ENCODE assay signal across 20 cellular contexts in the genomic region with DNA sequence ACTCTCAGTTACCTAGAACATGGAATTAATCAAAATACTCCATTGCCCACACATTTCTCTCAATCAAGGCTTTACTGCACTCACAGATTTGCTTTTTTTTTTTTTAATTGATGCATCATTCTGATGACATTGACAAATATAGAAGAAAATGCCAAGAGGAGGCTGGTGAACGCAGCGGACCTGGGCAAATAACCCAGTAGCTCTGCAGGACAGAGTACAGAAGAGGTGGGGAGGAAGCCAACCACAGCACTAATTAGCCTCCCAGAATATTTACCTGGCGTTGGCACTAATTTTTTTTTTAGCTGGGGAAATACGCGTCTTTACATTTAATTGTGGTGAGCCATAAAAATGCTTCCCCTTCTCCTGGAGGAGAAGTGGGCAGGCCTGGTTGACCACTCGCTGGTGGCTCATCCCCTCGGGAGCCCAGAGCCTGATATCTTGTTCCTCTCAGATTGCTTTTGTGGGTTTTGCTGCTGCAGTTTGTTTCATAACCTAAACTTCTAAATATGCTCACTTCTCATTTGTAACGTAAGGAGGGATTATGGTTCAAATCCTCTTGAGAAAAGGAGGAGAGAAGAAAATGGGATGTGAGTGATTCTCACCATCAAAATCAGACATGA.
"Had no signal": no experiment of that assay in that cellular context is flagged by ENCODE, and none has a peak within 500 bp of the region (broad histone marks: within the 10 kb centered on the region; RNA-seq: fewer than 3 reads in every experiment).

No MANE protein-coding gene starts in this region.

- H3K4me1 Mint-ChIP-seq: nephron had no signal

- H3K9me3 Mint-ChIP-seq: nephron had no signal

- H3K27ac ChIP-seq: hepatocyte, pancreas, suprapubic skin, thyroid gland, upper lobe of left lung, vagina had no signal

- H3K9me3 ChIP-seq: pancreas, suprapubic skin, thyroid gland, upper lobe of left lung, vagina had no signal

- H3K36me3 ChIP-seq: pancreas, suprapubic skin, thyroid gland, upper lobe of left lung, vagina had no signal

- H3K4me3 Mint-ChIP-seq: nephron had no signal

- DNase-seq: effector CD4-positive, alpha-beta T cell; foreskin melanocyte; head of caudate nucleus; left colon; left ventricle myocardium superior; mesenchymal stem cell; midbrain; occipital lobe; pancreas; right cardiac atrium; stimulated activated CD4-positive, alpha-beta T cell treated with anti-CD3 and anti-CD28 coated beads, Interleukin-12 subunit alpha, Interleukin-12 subunit beta, amount 100 ng/mL, for 4 hours; stimulated activated naive CD4-positive, alpha-beta T cell treated with Interleukin-2 at 50 U/mL for 16 hours; thyroid gland; upper lobe of left lung had no signal

- H3K4me3 ChIP-seq: hepatocyte, lung, pancreas, suprapubic skin, thyroid gland, upper lobe of left lung, vagina had no signal

- H3K27ac Mint-ChIP-seq: nephron, progenitor cell of endocrine pancreas had no signal

- H3K4me1 ChIP-seq: pancreas, suprapubic skin, thyroid gland, upper lobe of left lung, vagina had no signal

- ATAC-seq: left colon, left ventricle myocardium superior, pancreas, right cardiac atrium had no signal

- H3K27me3 ChIP-seq: hepatocyte, suprapubic skin, thyroid gland, upper lobe of left lung, vagina had no signal
